In the genomic region with DNA sequence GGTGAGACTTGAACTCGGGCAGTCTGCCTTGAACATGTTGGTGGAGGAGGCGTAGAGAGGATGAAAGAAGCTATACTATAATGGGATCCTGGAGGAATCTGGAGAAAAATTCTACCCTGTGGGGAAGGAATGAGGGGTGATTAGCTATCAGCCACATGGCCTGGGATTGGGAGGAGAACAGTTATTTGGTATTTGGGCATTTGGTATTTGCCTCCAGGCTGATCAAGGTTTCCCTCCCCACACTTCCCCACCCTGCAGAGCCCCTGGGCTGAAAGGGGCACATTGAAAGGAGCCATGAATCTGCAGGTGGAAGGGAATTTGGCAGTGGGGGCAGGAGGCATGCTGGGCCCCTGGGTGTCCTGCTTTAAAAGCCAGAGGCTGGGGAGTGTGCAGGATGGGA, we compare ENCODE assay signal across 25 cellular contexts.
"Had no signal": no experiment of that assay in that cellular context is flagged by ENCODE, and none has a peak within 500 bp of the region (broad histone marks: within the 10 kb centered on the region; RNA-seq: fewer than 3 reads in every experiment).

No MANE protein-coding gene starts in this region.

- ATAC-seq: foreskin keratinocyte, gastroesophageal sphincter, heart right ventricle, left ventricle myocardium superior, natural killer cell had no signal

- H3K4me1 ChIP-seq: foreskin keratinocyte, gastroesophageal sphincter, lower lobe of right lung, parathyroid adenoma, suprapubic skin, transverse colon, vagina had no signal

- H3K27me3 Mint-ChIP-seq: progenitor cell of endocrine pancreas; stimulated activated naive CD8-positive, alpha-beta T cell treated with anti-CD3 and anti-CD28 coated beads, Interleukin-15, Interleukin-2, amounts not matched to agents 100 ng/mL and 50 ng/mL, for 24 hours had no signal

- FAIRE-seq: keratinocyte, small intestine had no signal

- H3K4me1 Mint-ChIP-seq: natural killer cell had no signal

- H3K4me3 Mint-ChIP-seq: natural killer cell; stimulated activated naive B cell treated with anti-CD40 and anti-IgM and Interleukin-4, amounts not matched to agents 10 μg/mL and 1 μg/mL and 100 μg/mL, for 72 hours; stimulated activated naive CD8-positive, alpha-beta T cell treated with anti-CD3 and anti-CD28 coated beads, Interleukin-15, Interleukin-2, amounts not matched to agents 100 ng/mL and 50 ng/mL, for 24 hours had no signal

- H3K9me3 ChIP-seq: esophagus muscularis mucosa, gastroesophageal sphincter, heart right ventricle, lower lobe of right lung, neutrophil, right lobe of liver, suprapubic skin, transverse colon, vagina had no signal

- H3K27me3 ChIP-seq: esophagus muscularis mucosa, foreskin keratinocyte, gastroesophageal sphincter, heart right ventricle, neutrophil, right lobe of liver, suprapubic skin, transverse colon, vagina had no signal

- H3K9ac ChIP-seq: parathyroid adenoma had no signal

- H3K79me2 ChIP-seq: parathyroid adenoma had no signal

- H3K27ac Mint-ChIP-seq: natural killer cell; progenitor cell of endocrine pancreas; stimulated activated naive B cell treated with anti-CD40 and anti-IgM and Interleukin-4, amounts not matched to agents 10 μg/mL and 1 μg/mL and 100 μg/mL, for 72 hours; stimulated activated naive CD8-positive, alpha-beta T cell treated with anti-CD3 and anti-CD28 coated beads, Interleukin-15, Interleukin-2, amounts not matched to agents 100 ng/mL and 50 ng/mL, for 24 hours had no signal

- H3K4me3 ChIP-seq: esophagus muscularis mucosa, gastroesophageal sphincter, heart right ventricle, lower lobe of right lung, right lobe of liver, suprapubic skin, transverse colon, vagina had no signal

- H3K27ac ChIP-seq: epithelial cell of prostate, esophagus muscularis mucosa, foreskin keratinocyte, gastroesophageal sphincter, heart right ventricle, lower lobe of right lung, parathyroid adenoma, suprapubic skin, transverse colon, vagina had no signal

- H3K36me3 Mint-ChIP-seq: natural killer cell; stimulated activated naive B cell treated with anti-CD40 and anti-IgM and Interleukin-4, amounts not matched to agents 10 μg/mL and 1 μg/mL and 100 μg/mL, for 72 hours had no signal

- H3K9me3 Mint-ChIP-seq: stimulated activated naive CD8-positive, alpha-beta T cell treated with anti-CD3 and anti-CD28 coated beads, Interleukin-15, Interleukin-2, amounts not matched to agents 100 ng/mL and 50 ng/mL, for 24 hours had no signal

- DNase-seq: cortex of kidney; effector CD4-positive, alpha-beta T cell; foreskin keratinocyte; glutamatergic neuron; heart right ventricle; hypothalamus; left ventricle myocardium superior; lower lobe of right lung; natural killer cell; right lobe of liver; small intestine; stimulated activated CD4-positive, alpha-beta T cell treated with anti-CD3 and anti-CD28 coated beads, Interleukin-15, amount 100 ng/mL, for 24 hours; stimulated activated CD4-positive, alpha-beta T cell treated with anti-CD3 and anti-CD28 coated beads, Interleukin-2, amount 100 ng/mL, for 48 hours; stimulated activated naive B cell treated with anti-CD40 and anti-IgM and Interleukin-4, amounts not matched to agents 10 μg/mL and 1 μg/mL and 100 μg/mL, for 72 hours; transverse colon had no signal

- H2AFZ ChIP-seq: parathyroid adenoma had no signal

- H3K36me3 ChIP-seq: esophagus muscularis mucosa, gastroesophageal sphincter, heart right ventricle, lower lobe of right lung, neutrophil, right lobe of liver, suprapubic skin, transverse colon, vagina had no signal
